In the genomic region with DNA sequence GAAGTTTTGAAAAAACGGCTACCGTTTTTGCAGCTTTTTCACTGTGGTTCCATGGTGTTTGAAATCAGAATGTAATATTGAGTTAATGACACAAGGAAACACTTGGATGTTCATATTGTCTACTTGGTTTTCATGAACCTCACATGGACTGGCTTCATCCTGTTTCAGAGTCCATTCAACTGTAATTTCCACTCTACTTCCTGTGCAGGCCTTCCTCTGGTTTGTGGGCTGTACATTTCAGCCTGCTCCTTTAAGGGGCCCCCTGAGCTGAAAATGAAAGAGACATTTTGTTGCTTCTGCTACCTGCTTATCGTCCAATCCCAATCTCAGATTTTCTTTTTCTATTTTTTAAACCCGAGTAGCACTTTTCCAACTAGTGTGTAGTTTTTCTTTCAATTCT, we compare ENCODE assay signal across 10 cellular contexts. TPM values are rescaled to one million over a fixed set of nuclear protein-coding genes. Genes with fewer than 3 reads are reported as not detected.
A peak's percentile ranks its signal among the peaks of the same experiment; 100 is the strongest.
DNase-seq lines count a peak whose midpoint lies in the region; ATAC-seq, FAIRE-seq and TF ChIP-seq lines count a peak whose summit lies in the region.
"Had no signal": no experiment of that assay in that cellular context is flagged by ENCODE, and none has a peak within 500 bp of the region (broad histone marks: within the 10 kb centered on the region; RNA-seq: fewer than 3 reads in every experiment).

No MANE protein-coding gene starts in this region.

- intact Hi-C loops in IMR-90 (cut with micrococcal nuclease) = loop anchor here (5.0 kb wide), 1 partner anchor 186 kb away; no protein-coding TSS in a partner anchor
- intact Hi-C loops in endothelial cell of umbilical vein (cut with micrococcal nuclease) = loop anchor here (5.0 kb wide), 2 partner anchors 51 to 161 kb away; no protein-coding TSS in a partner anchor
- intact Hi-C loops in testis (cut with DNase I; ENCODE audit: low total_unique reads) = no loop called here
- intact Hi-C loops in esophagus squamous epithelium (cut with DNase I) = no loop called here

- H3K14ac ChIP-seq in IMR-90 (replicated peaks; ENCODE audit: low read depth, low read length) = no peak overlapping the region

- WGBS in IMR-90 (ENCODE audit: extremely low coverage in 2 of 2, insufficient read length in 1 of 2), 2 experiments = 100% methylated on average over 1 of the region's 4 CpGs; no CpG with 5 or more reads in 1 of the 2 experiments
- WGBS in testis, 2 donors = 60 to 64% methylated on average over 4 of the region's 4 CpGs
- WGBS in esophagus squamous epithelium, 2 donors = 72 to 75% methylated on average over 4 of the region's 4 CpGs

- dilution Hi-C loops in IMR-90 (cut with HindIII; ENCODE audit: low sequenced_read_pairs, unreplicated experiment) = no loop called here
- dilution Hi-C loops in endothelial cell of umbilical vein (cut with MboI; ENCODE audit: extremely low pct_ligation_motif_present, low sequenced_read_pairs) = no loop called here

- H3K4me2 ChIP-seq in IMR-90 (ENCODE audit: low read depth, low read length) (no peak overlapping the region), endothelial cell of umbilical vein (ENCODE audit: insufficient read depth, low read length) (peak overlapping the region; percentile 12)

- in situ Hi-C loops in IMR-90 (cut with MboI; ENCODE audit: low sequenced_read_pairs) = no loop called here

- H3K36me3 ChIP-seq in IMR-90 (ENCODE audit: control insufficient read depth, insufficient read depth, low read length) (no peaks in the 10 kb centered on the region), endothelial cell of umbilical vein (ENCODE audit: control insufficient read depth in 2 of 2, extremely low read depth in 1 of 2, insufficient read depth in 2 of 2, low read length in 2 of 2) (no peaks in the 10 kb centered on the region), testis (ENCODE audit: low read depth, missing control alignments) (no peaks in the 10 kb centered on the region), esophagus squamous epithelium (no peaks in the 10 kb centered on the region)

- no peak for TF ChIP-seq RAD21 in IMR-90 (IDR thresholded peaks at IDR 0.05; ENCODE audit: low read length)

- H3K4me1 ChIP-seq in IMR-90 (ENCODE audit: control insufficient read depth, insufficient read depth, low read length) (peaks cover 2% of the 10 kb centered on the region), endothelial cell of umbilical vein (ENCODE audit: control insufficient read depth, extremely low read depth, insufficient read depth, low read length) (peaks cover 35% of the 10 kb centered on the region), testis (no peaks in the 10 kb centered on the region), esophagus squamous epithelium (peaks cover 8 to 29% (median 11%) of the 10 kb centered on the region in 3 donors)

- peak; percentile 82 for ATAC-seq in GM21526 (IDR thresholded peaks at IDR 0.05; ENCODE audit: low FRiP score, unreplicated experiment)
- ATAC-seq in IMR-90 (ENCODE audit: low read depth) = no peak

- H2AK5ac ChIP-seq in IMR-90 (ENCODE audit: low read depth, low read length) = no peak overlapping the region; the same call in 1 of the 2 replicates

- H3K4me3 ChIP-seq in IMR-90 (ENCODE audit: insufficient read depth, low read depth, low read length) (no peak overlapping the region), endothelial cell of umbilical vein (replicated peaks in 1 of 3; ENCODE audit: insufficient read depth in 1 of 3, low read depth in 1 of 3, low read length in 3 of 3) (no peak overlapping the region), testis (no peak overlapping the region), esophagus squamous epithelium (no peak overlapping the region)

- FAIRE-seq in endothelial cell of umbilical vein (lab: Jason Lieb, UNC) = peak; percentile 87

- no peaks in the 10 kb centered on the region for H3K79me1 ChIP-seq in IMR-90 (ENCODE audit: low read depth in 1 of 2, low read length in 2 of 2)

- peaks cover 3% of the 10 kb centered on the region; the same call in 1 of the 2 replicates for H4K20me1 ChIP-seq in IMR-90 (ENCODE audit: insufficient read depth, low read length)
- H4K20me1 ChIP-seq in endothelial cell of umbilical vein (replicated peaks; ENCODE audit: control insufficient read depth, extremely low read depth, insufficient read depth, low read length) = no peaks in the 10 kb centered on the region

- no peak overlapping the region for H3K18ac ChIP-seq in IMR-90 (ENCODE audit: low read depth, low read length)

- H3K56ac ChIP-seq in IMR-90 (ENCODE audit: extremely low read depth, insufficient read depth, low read length) = no peak overlapping the region

- H3K27me3 ChIP-seq in IMR-90 (ENCODE audit: control insufficient read depth, insufficient read depth, low read length) = no peaks in the 10 kb centered on the region
- no peaks in the 10 kb centered on the region for H3K27me3 ChIP-seq in endothelial cell of umbilical vein (ENCODE audit: control insufficient read depth in 2 of 2, insufficient read depth in 2 of 2, low read length in 2 of 2)
- no peaks in the 10 kb centered on the region for H3K27me3 ChIP-seq in testis
- no peaks in the 10 kb centered on the region for H3K27me3 ChIP-seq in esophagus squamous epithelium

- H2BK120ac ChIP-seq in IMR-90 (ENCODE audit: low read depth, low read length) = no peak overlapping the region

- H3K27ac ChIP-seq in IMR-90 (ENCODE audit: insufficient read depth, low read length) (no peak overlapping the region), endothelial cell of umbilical vein (ENCODE audit: insufficient read depth, low read depth, low read length) (no peak overlapping the region), testis (no peak overlapping the region), esophagus squamous epithelium (no peak overlapping the region)
- H3K27ac ChIP-seq: epithelial cell of prostate had no signal

- POLR2A ChIA-PET in IMR-90 (lab: Charles Lee; ENCODE audit: unreplicated experiment) = no interaction called here
- POLR2A ChIA-PET in endothelial cell of umbilical vein (lab: Charles Lee) = no interaction called here

- CTCF ChIA-PET in IMR-90 (lab: Yijun Ruan, JAX) = interaction anchor here (0.6 kb wide), 1 partner anchor 69 kb away, joined by 3 read pairs; no protein-coding TSS in a partner anchor
- CTCF ChIA-PET in endothelial cell of umbilical vein (lab: Charles Lee) = interaction anchor here (1.1 to 5.2 kb wide), 6 partner anchors 12 to 193 kb away, joined by 3 to 28 read pairs (median 5); no protein-coding TSS in a partner anchor

- no peak overlapping the region for H3K4ac ChIP-seq in IMR-90 (ENCODE audit: low read depth, low read length)

- no peak overlapping the region for H3K9ac ChIP-seq in IMR-90 (ENCODE audit: low read depth, low read length)
- no peak overlapping the region for H3K9ac ChIP-seq in endothelial cell of umbilical vein (replicated peaks; ENCODE audit: extremely low read depth, insufficient read depth, low read length)

- H2BK15ac ChIP-seq in IMR-90 (ENCODE audit: low read depth, low read length) = no peak overlapping the region

- H2BK5ac ChIP-seq in IMR-90 (ENCODE audit: low read depth, low read length, poor library complexity, severe bottlenecking) = no peak overlapping the region

- no peak overlapping the region for H4K5ac ChIP-seq in IMR-90 (ENCODE audit: low read depth, low read length)

- no peak overlapping the region for H4K91ac ChIP-seq in IMR-90 (ENCODE audit: insufficient read depth, low read depth, low read length)

- H2AK9ac ChIP-seq in IMR-90 (replicated peaks; ENCODE audit: low read depth, low read length, poor library complexity) = no peak overlapping the region

- H4K8ac ChIP-seq in IMR-90 (ENCODE audit: low read depth in 2 of 2, low read length in 2 of 2) = no peak overlapping the region

- no peaks in the 10 kb centered on the region for H3K9me1 ChIP-seq in IMR-90 (ENCODE audit: insufficient read depth, low read length)
- H3K9me1 ChIP-seq in endothelial cell of umbilical vein (replicated peaks; ENCODE audit: control insufficient read depth, extremely low read depth, insufficient read depth, low read length) = no peaks in the 10 kb centered on the region

- BruUV-seq in IMR-90 (replicated peaks; lab: Mats Ljungman, UMichigan) = no TSS peak
- BruUV-seq in endothelial cell of umbilical vein (replicated peaks; lab: Mats Ljungman, UMichigan) = no TSS peak

- H2AFZ ChIP-seq in IMR-90 (replicated peaks; ENCODE audit: low read length, poor library complexity) = no peak overlapping the region
- H2AFZ ChIP-seq in endothelial cell of umbilical vein (ENCODE audit: low read depth, low read length) = peak overlapping the region; percentile 25

- TF ChIP-seq POLR2A in IMR-90 (IDR thresholded peaks at IDR 0.05; ENCODE audit: low read depth, low read length) (no peak), endothelial cell of umbilical vein (IDR thresholded peaks at IDR 0.05; ENCODE audit: low read depth, low read length) (no peak), testis (IDR thresholded peaks at IDR 0.05) (no peak), esophagus squamous epithelium (IDR thresholded peaks at IDR 0.05) (no peak)

- no peaks in the 10 kb centered on the region for H3K9me3 ChIP-seq in IMR-90 (ENCODE audit: control insufficient read depth, insufficient read depth, low read length)
- no peaks in the 10 kb centered on the region for H3K9me3 ChIP-seq in endothelial cell of umbilical vein (replicated peaks; ENCODE audit: control insufficient read depth, insufficient read depth, low read length)
- no peaks in the 10 kb centered on the region for H3K9me3 ChIP-seq in testis
- H3K9me3 ChIP-seq in esophagus squamous epithelium = no peaks in the 10 kb centered on the region

- DNase-seq in GM10266 (ENCODE audit: extremely low spot score) (peak; percentile 18), IMR-90 (no peak), endothelial cell of umbilical vein (ENCODE audit: low read depth, low spot score) (peak; percentile 54), NCI-H526 (lab: John Stamatoyannopoulos, UW) (no peak), testis (no peak), esophagus squamous epithelium (lab: John Stamatoyannopoulos, UW) (no peak), HuH-7.5 (ENCODE audit: low spot score) (no peak)
- DNase-seq: mammary epithelial cell had no signal

- TF ChIP-seq CTCF in GM10266 (IDR thresholded peaks at IDR 0.05; ENCODE audit: control insufficient read depth, insufficient read depth, low read depth, missing control alignments) (no peak), IMR-90 (conservative IDR thresholded peaks at IDR 0.05; ENCODE audit: low read depth, low read length) (no peak), endothelial cell of umbilical vein (IDR thresholded peaks at IDR 0.05; ENCODE audit: extremely low read depth in 1 of 2, insufficient read depth in 1 of 2, low read depth in 1 of 2, low read length in 2 of 2) (no peak), testis (IDR thresholded peaks at IDR 0.05) (no peak), esophagus squamous epithelium (IDR thresholded peaks at IDR 0.05) (no peak)

- no peak overlapping the region for H2BK20ac ChIP-seq in IMR-90 (ENCODE audit: low read depth, low read length)

- H3K23ac ChIP-seq in IMR-90 (ENCODE audit: low read depth, low read length) = 0 out of 2 replicates have a peak overlapping the region, but pooled peaks have one; percentile 6

- no peaks in the 10 kb centered on the region for H3K79me2 ChIP-seq in endothelial cell of umbilical vein (ENCODE audit: control insufficient read depth, insufficient read depth, low read length)

RNA-seq across cellular contexts. Expression of gene CDKN2B, which starts 41.8 kb away (rescaled TPM):
- total RNA-seq in IMR-90 (2012; rRNA removed) (3.6 and 5.6 TPM in 2 replicates), endothelial cell of umbilical vein (2.1 and 2.3 TPM in 2 replicates), testis (10 to 100 TPM; 17.3 to 28.7 TPM), esophagus squamous epithelium (100 to 1,000 TPM in 2 of 4 donors, 10 to 100 TPM in 2; 41.6 to 150 (median 87.6) TPM)
- polyA plus RNA-seq in IMR-90 (2012; rRNA removed) (7.3 and 8.2 TPM in 2 replicates), endothelial cell of umbilical vein (1.6 and 2.1 TPM in 2 replicates), testis (ENCODE audit: insufficient read depth, low read depth, low replicate concordance) (11.8 TPM)
- 4.0 and 5.4 TPM in 2 replicates for polyA plus RNA-seq in IMR-90 (2012; cell fraction: cytosol; rRNA removed)
- polyA plus RNA-seq in IMR-90 (2012; cell fraction: nucleus; rRNA removed; ENCODE audit: low replicate concordance) = 20.4 and 30.8 TPM in 2 replicates
- polyA plus RNA-seq in endothelial cell of umbilical vein (2011; cell fraction: cytosol; rRNA removed) = 1.6 and 2.2 TPM in 2 replicates
- 2.1 and 4.0 TPM in 2 replicates for polyA plus RNA-seq in endothelial cell of umbilical vein (2011; cell fraction: nucleus; rRNA removed)
- polyA plus RNA-seq in endothelial cell of umbilical vein (2012) = 5.7 and 6.0 TPM in 2 replicates
- polyA minus RNA-seq in endothelial cell of umbilical vein = 0.53 and 3.0 TPM in 2 replicates
- polyA minus RNA-seq in endothelial cell of umbilical vein (2011; cell fraction: cytosol; rRNA and poly(A)+ RNA removed) = 17.0 TPM
- 1.9 and 3.4 TPM in 2 replicates for polyA minus RNA-seq in endothelial cell of umbilical vein (2011; cell fraction: nucleus; rRNA and poly(A)+ RNA removed)

RNA-seq across cellular contexts. Expression of gene CDKN2B-AS1, which starts 56.3 kb away (rescaled TPM):
- total RNA-seq in IMR-90 (2012; rRNA removed) = 1.1 and 1.7 TPM in 2 replicates
- polyA plus RNA-seq in IMR-90 (2012; rRNA removed) = 0.70 and 1.0 TPM in 2 replicates
- polyA plus RNA-seq in IMR-90 (2012; cell fraction: cytosol; rRNA removed) = 0.12 and 0.25 TPM in 2 replicates
- 0.82 and 7.2 TPM in 2 replicates for polyA plus RNA-seq in IMR-90 (2012; cell fraction: nucleus; rRNA removed; ENCODE audit: low replicate concordance)
- total RNA-seq in endothelial cell of umbilical vein = 1.9 and 2.4 TPM in 2 replicates
- 0.27 and 0.44 TPM in 2 replicates for polyA plus RNA-seq in endothelial cell of umbilical vein
- 0.22 and 0.47 TPM in 2 replicates for polyA plus RNA-seq in endothelial cell of umbilical vein (2011; cell fraction: cytosol; rRNA removed)
- polyA plus RNA-seq in endothelial cell of umbilical vein (2011; cell fraction: nucleus; rRNA removed) = 3.1 and 3.8 TPM in 2 replicates
- 0.61 and 1.1 TPM in 2 replicates for polyA plus RNA-seq in endothelial cell of umbilical vein (2012)
- 1.8 and 2.7 TPM in 2 replicates for polyA minus RNA-seq in endothelial cell of umbilical vein
- polyA minus RNA-seq in endothelial cell of umbilical vein (2011; cell fraction: cytosol; rRNA and poly(A)+ RNA removed) = 5.3 TPM
- polyA minus RNA-seq in endothelial cell of umbilical vein (2011; cell fraction: nucleus; rRNA and poly(A)+ RNA removed) = 5.0 and 10.3 TPM in 2 replicates
- 1 to 10 TPM; 3.0 to 3.5 TPM for total RNA-seq in testis
- 2.2 TPM for polyA plus RNA-seq in testis (ENCODE audit: insufficient read depth, low read depth, low replicate concordance)
- total RNA-seq in esophagus squamous epithelium = 1 to 10 TPM in 2 of 4 donors, under 1 TPM in 2; 0.48 to 1.7 (median 0.80) TPM

RNA-seq across cellular contexts. Expression of gene CDKN2A, which starts 56.7 kb away (rescaled TPM):
- 11.3 and 17.5 TPM in 2 replicates for total RNA-seq in IMR-90 (2012; rRNA removed)
- 75.3 and 143 TPM in 2 replicates for polyA plus RNA-seq in IMR-90 (2012; rRNA removed)
- polyA plus RNA-seq in IMR-90 (2012; cell fraction: cytosol; rRNA removed) = 94.9 and 145 TPM in 2 replicates
- polyA plus RNA-seq in IMR-90 (2012; cell fraction: nucleus; rRNA removed; ENCODE audit: low replicate concordance) = 55.5 and 101 TPM in 2 replicates
- total RNA-seq in endothelial cell of umbilical vein = 8.5 and 9.3 TPM in 2 replicates
- 10.7 and 14.1 TPM in 2 replicates for polyA plus RNA-seq in endothelial cell of umbilical vein
- polyA plus RNA-seq in endothelial cell of umbilical vein (2011; cell fraction: cytosol; rRNA removed) = 5.8 and 8.1 TPM in 2 replicates
- polyA plus RNA-seq in endothelial cell of umbilical vein (2011; cell fraction: nucleus; rRNA removed) = 5.2 and 5.3 TPM in 2 replicates
- polyA plus RNA-seq in endothelial cell of umbilical vein (2012) = 13.2 and 23.8 TPM in 2 replicates
- 2.5 and 2.9 TPM in 2 replicates for polyA minus RNA-seq in endothelial cell of umbilical vein
- 182 TPM for polyA minus RNA-seq in endothelial cell of umbilical vein (2011; cell fraction: cytosol; rRNA and poly(A)+ RNA removed)
- polyA minus RNA-seq in endothelial cell of umbilical vein (2011; cell fraction: nucleus; rRNA and poly(A)+ RNA removed) = 3.3 and 3.8 TPM in 2 replicates
- 10 to 100 TPM; 20.4 to 67.5 TPM for total RNA-seq in testis
- 12.9 TPM for polyA plus RNA-seq in testis (ENCODE audit: insufficient read depth, low read depth, low replicate concordance)
- total RNA-seq in esophagus squamous epithelium = 10 to 100 TPM in 1 of 4 donors, 1 to 10 TPM in 3; 1.5 to 20.2 (median 7.1) TPM

Comparison
In these comparisons a context has a peak if more than half of its experiments do, and no peak if none do; other contexts are left out.
1. DNase-seq: peak in GM10266 (single experiment) and endothelial cell of umbilical vein (single experiment); none in IMR-90 (single experiment), NCI-H526 (0 of 2), testis (single experiment), esophagus squamous epithelium (single experiment) and HuH-7.5 (single experiment).
2. intact Hi-C loops: an anchor here in IMR-90 (5.0 kb wide) and endothelial cell of umbilical vein (5.0 kb wide); none called in testis and esophagus squamous epithelium.